ENCODE assay signal across 8 cellular contexts in genomic region chr6:158026901-158027589, GRCh38. TPM values are rescaled to one million over a fixed set of nuclear protein-coding genes. Genes with fewer than 3 reads are reported as not detected.
A peak's percentile ranks its signal among the peaks of the same experiment; 100 is the strongest.
DNase-seq lines count a peak whose midpoint lies in the region; ATAC-seq lines count a peak whose summit lies in the region.

No MANE protein-coding gene starts in this region.

- H3K27ac Mint-ChIP-seq in effector memory CD8-positive, alpha-beta T cell, result peak overlapping the region; percentile 94 to 98

- ATAC-seq in effector memory CD8-positive, alpha-beta T cell (replicated peaks), result peak; percentile 55

- no peak overlapping the region for H3K9ac ChIP-seq in trophoblast cell (ENCODE audit: low read length)

- no peaks in the 10 kb centered on the region for H3K27me3 ChIP-seq in trophoblast cell (ENCODE audit: insufficient read depth, low read length)

- peak overlapping the region; percentile 75 for H2AK5ac ChIP-seq in trophoblast cell (ENCODE audit: low read length)

- H3K4me1 ChIP-seq in trophoblast cell (ENCODE audit: control insufficient read depth in 1 of 2, insufficient read depth in 2 of 2, low read length in 2 of 2), result peaks cover 21 to 22% of the 10 kb centered on the region in 2 experiments

- no peak overlapping the region for H3K23ac ChIP-seq in trophoblast cell (ENCODE audit: low read length)

- H3K4me1 Mint-ChIP-seq in effector memory CD8-positive, alpha-beta T cell (ENCODE audit: low read depth in 2 of 2), result peaks cover 35 to 38% of the 10 kb centered on the region in 2 donors

- peaks cover 14% of the 10 kb centered on the region for H3K79me1 ChIP-seq in trophoblast cell (ENCODE audit: low read length)

- peak overlapping the region; percentile 85 for H3K4ac ChIP-seq in trophoblast cell (ENCODE audit: low read depth, low read length)

- H3K4me3 ChIP-seq in trophoblast cell (ENCODE audit: low read depth, low read length), result no peak overlapping the region

- H4K91ac ChIP-seq in trophoblast cell (ENCODE audit: low read depth, low read length), result peak overlapping the region; percentile 57

- peak overlapping the region; percentile 18 for H3K14ac ChIP-seq in trophoblast cell (ENCODE audit: low read length)

- peaks cover 3 to 9% of the 10 kb centered on the region in 2 experiments for H3K36me3 ChIP-seq in trophoblast cell (ENCODE audit: control insufficient read depth in 1 of 2, insufficient read depth in 2 of 2, low read length in 2 of 2)

- H3K9me3 ChIP-seq in trophoblast cell (ENCODE audit: insufficient read depth, low read depth, low read length), result no peaks in the 10 kb centered on the region

- peak overlapping the region; percentile 58 for H3K18ac ChIP-seq in trophoblast cell (ENCODE audit: low read length)

- no CpG with 5 or more reads among the region's 23 CpGs for WGBS in trophoblast cell (ENCODE audit: extremely low coverage, insufficient coverage, insufficient read length)

- H3K36me3 Mint-ChIP-seq in effector memory CD8-positive, alpha-beta T cell (ENCODE audit: insufficient read depth), result peaks cover 21% of the 10 kb centered on the region

- peak overlapping the region; percentile 28 for H2BK5ac ChIP-seq in trophoblast cell (ENCODE audit: low read depth, low read length, poor library complexity)

- H3K4me2 ChIP-seq in trophoblast cell (ENCODE audit: low read length), result no peak overlapping the region

- no peak overlapping the region for H2AFZ ChIP-seq in trophoblast cell (ENCODE audit: insufficient read depth, low read length, poor library complexity)

- H3K27ac ChIP-seq in trophoblast cell (ENCODE audit: low read depth, low read length), result peak overlapping the region; percentile 21

- H3K4me3 Mint-ChIP-seq in effector memory CD8-positive, alpha-beta T cell, result peak overlapping the region; percentile 79 to 83

- H3K9me3 Mint-ChIP-seq in effector memory CD8-positive, alpha-beta T cell, result no peaks in the 10 kb centered on the region

- H3K27me3 Mint-ChIP-seq in effector memory CD8-positive, alpha-beta T cell, result no peaks in the 10 kb centered on the region

- peak overlapping the region; percentile 54 for H4K8ac ChIP-seq in trophoblast cell (ENCODE audit: low read depth, low read length)

- H4K12ac ChIP-seq in trophoblast cell (ENCODE audit: low read depth, low read length), result no peak overlapping the region

- H3K79me2 ChIP-seq in trophoblast cell (ENCODE audit: control insufficient read depth, insufficient read depth, low read length, poor library complexity), result peaks cover 4% of the 10 kb centered on the region

- peak overlapping the region; percentile 29 for H2BK120ac ChIP-seq in trophoblast cell (ENCODE audit: insufficient read depth, low read length, poor library complexity)

- H2BK12ac ChIP-seq in trophoblast cell (ENCODE audit: low read length), result peak overlapping the region; percentile 69

- DNase-seq in DMS79 (lab: John Stamatoyannopoulos, UW) (peak; percentile 7), KG1 (lab: John Stamatoyannopoulos, UW) (peak; percentile 95), trophoblast cell (no peak), GF-D8 (lab: John Stamatoyannopoulos, UW) (no peak), 8988T (no peak), NCI-H1436 treated with DMSO at 0.1 percent for 48 hours (lab: John Stamatoyannopoulos, UW) (no peak), NCI-H128 (lab: John Stamatoyannopoulos, UW; ENCODE audit: unreplicated experiment) (no peak)
- DNase-seq in effector memory CD8-positive, alpha-beta T cell, result no peak

RNA-seq across cellular contexts. Expression of gene SYNJ2, which starts 45.4 kb away (rescaled TPM):
- 22.0 and 25.0 TPM in 2 replicates for polyA plus RNA-seq in trophoblast cell (2013)

Comparison
In these comparisons a context has a peak if more than half of its experiments do, and no peak if none do; other contexts are left out.
1. DNase-seq: peak in DMS79 (single experiment) and KG1 (single experiment); none in effector memory CD8-positive, alpha-beta T cell (0 of 3), trophoblast cell (0 of 2), GF-D8 (single experiment), 8988T (single experiment), NCI-H1436 treated with DMSO at 0.1 percent for 48 hours (single experiment) and NCI-H128 (single experiment).